In the genomic region with DNA sequence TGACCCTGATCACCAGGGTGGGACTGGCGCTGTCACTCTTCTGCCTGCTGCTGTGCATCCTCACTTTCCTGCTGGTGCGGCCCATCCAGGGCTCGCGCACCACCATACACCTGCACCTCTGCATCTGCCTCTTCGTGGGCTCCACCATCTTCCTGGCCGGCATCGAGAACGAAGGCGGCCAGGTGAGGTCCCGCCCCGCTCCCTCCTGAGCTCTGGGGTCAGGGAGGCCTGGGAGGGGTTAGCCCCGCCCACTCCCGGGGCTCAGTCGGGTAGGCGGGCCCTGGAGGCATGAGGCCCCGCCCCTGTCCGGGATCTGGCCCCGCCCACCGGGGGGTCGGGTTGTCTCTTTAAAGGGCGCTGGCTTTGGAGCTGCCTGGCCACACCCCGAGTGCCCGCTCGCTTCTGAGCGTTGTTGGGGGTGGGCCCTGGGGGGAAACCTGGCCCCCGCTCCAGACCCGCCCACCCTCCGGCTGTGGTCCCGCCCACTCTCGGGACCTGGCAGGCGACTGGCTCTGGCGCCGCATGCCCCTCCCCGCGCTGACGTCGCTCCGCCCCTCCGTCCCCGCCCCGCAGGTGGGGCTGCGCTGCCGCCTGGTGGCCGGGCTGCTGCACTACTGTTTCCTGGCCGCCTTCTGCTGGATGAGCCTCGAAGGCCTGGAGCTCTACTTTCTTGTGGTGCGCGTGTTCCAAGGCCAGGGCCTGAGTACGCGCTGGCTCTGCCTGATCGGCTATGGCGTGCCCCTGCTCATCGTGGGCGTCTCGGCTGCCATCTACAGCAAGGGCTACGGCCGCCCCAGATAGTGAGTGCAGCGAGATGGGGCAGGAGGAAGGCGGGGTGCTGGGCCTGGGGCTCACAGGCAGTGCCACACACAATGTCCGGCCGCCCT, we compare ENCODE assay signal across 8 cellular contexts.
A peak's percentile ranks its signal among the peaks of the same experiment; 100 is the strongest.
DNase-seq lines count a peak whose midpoint lies in the region; ATAC-seq and TF ChIP-seq lines count a peak whose summit lies in the region.

No MANE protein-coding gene starts in this region.

- H3K9me3 Mint-ChIP-seq in central memory CD8-positive, alpha-beta T cell, result no peaks in the 10 kb centered on the region

- in situ Hi-C loops in GM13977 (cut with MboI; ENCODE audit: low pct_unique_long_range_greater_than_20kb, low sequenced_read_pairs, unreplicated experiment), result no loop called here

- peak overlapping the region; percentile 95 for H3K27ac Mint-ChIP-seq in central memory CD8-positive, alpha-beta T cell (ENCODE audit: low read depth)

- H3K36me3 Mint-ChIP-seq in central memory CD8-positive, alpha-beta T cell (ENCODE audit: insufficient read depth), result peaks cover 95% of the 10 kb centered on the region

- H3K4me3 Mint-ChIP-seq in central memory CD8-positive, alpha-beta T cell, result peak overlapping the region; percentile 52

- peak; percentile 98 for TF ChIP-seq CTCF in GM13977 (IDR thresholded peaks at IDR 0.05; ENCODE audit: extremely low read depth, insufficient read depth, missing control alignments)

- ATAC-seq in HG02885 (IDR thresholded peaks at IDR 0.05; ENCODE audit: poor library complexity, unreplicated experiment), result peak; percentile 74
- peak; percentile 47 for ATAC-seq in central memory CD8-positive, alpha-beta T cell (replicated peaks; ENCODE audit: extremely low read depth, poor library complexity, severe bottlenecking)
- ATAC-seq in GM18873 (IDR thresholded peaks at IDR 0.05; ENCODE audit: low FRiP score, unreplicated experiment), result no peak

- no peaks in the 10 kb centered on the region for H3K27me3 Mint-ChIP-seq in central memory CD8-positive, alpha-beta T cell

- DNase-seq in GM13977 (ENCODE audit: low spot score) (peak; percentile 99), NCI-H2171 treated with DMSO at 0.1 percent for 48 hours (lab: John Stamatoyannopoulos, UW) (peak; percentile 79), islet precursor cell (peak; percentile 99)
- peak; percentile 78 for DNase-seq in activated CD4-positive, CD25-positive, alpha-beta regulatory T cell treated with anti-CD3 and anti-CD28 coated beads, Interleukin-2, amount 50 U/mL, for 16 hours (ENCODE audit: low read depth, low spot score)
- peak; percentile 90 to 91 for DNase-seq in central memory CD8-positive, alpha-beta T cell (ENCODE audit: low spot score in 2 of 2)
- DNase-seq in stimulated activated CD4-positive, alpha-beta T cell treated with anti-CD3 and anti-CD28 coated beads, Interleukin-15, amount 100 ng/mL, for 1 hour (ENCODE audit: low read depth in 1 of 2, low spot score in 1 of 2), result peak; percentile 84 to 88

- H3K4me1 Mint-ChIP-seq in central memory CD8-positive, alpha-beta T cell, result peaks cover 54% of the 10 kb centered on the region
